8 cellular contexts compared by ENCODE assay signal in the genomic region with DNA sequence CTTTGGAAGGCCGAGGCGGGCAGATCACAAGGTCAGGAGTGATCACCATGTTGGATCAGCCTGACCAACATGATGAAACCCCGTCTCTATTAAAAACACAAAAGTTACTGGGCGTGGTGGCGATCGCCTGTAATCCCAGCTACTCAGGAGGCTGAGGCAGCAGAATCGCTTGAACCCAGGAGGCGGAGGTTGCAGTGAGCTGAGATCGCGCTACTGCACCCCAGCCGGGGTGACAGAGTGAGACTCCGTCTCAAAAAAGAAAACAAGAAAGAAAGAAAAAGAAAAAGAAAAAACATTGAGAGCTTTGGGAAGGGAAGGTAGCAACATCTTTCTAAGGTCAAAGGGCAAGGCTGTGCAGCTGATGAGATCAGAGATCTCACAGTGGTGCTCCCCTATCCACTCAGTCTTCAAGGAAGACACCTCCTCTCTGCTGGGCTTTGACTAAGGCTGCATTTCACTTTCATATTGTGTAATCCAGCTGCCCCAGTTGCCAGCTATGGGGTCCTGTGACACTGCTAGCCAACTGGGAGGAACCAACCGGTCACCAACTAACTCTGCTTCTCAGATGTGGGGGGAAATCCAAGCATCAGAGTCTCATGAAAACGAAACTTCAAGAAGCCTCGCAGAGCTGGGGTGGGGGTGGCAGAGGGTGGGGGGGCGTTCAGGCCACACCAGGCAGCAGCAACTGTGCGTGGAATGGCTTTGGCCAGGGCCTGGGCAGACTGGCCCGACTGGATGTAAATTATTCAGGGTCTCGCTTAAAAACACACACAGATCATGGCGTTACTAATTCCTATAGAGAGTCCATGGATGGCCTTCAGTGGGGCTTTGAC. TPM values are rescaled to one million over a fixed set of nuclear protein-coding genes. Genes with fewer than 3 reads are reported as not detected.
DNase-seq lines count a peak whose midpoint lies in the region; ATAC-seq and TF ChIP-seq lines count a peak whose summit lies in the region.

No MANE protein-coding gene starts in this region.

- H3K9ac ChIP-seq in BLaER1 treated with 17β-estradiol and CSF1 and Interleukin-3, amounts not matched to agents 10 nM and 100 nM = peak overlapping the region; percentile 78 to 91 (median 84); a peak in 21 of 22 replicates
- no peak overlapping the region for H3K9ac ChIP-seq in parathyroid adenoma

- H3K79me2 ChIP-seq in parathyroid adenoma = no peaks in the 10 kb centered on the region

- no peak overlapping the region for H2AFZ ChIP-seq in parathyroid adenoma

- TF ChIP-seq EP300 in esophagus muscularis mucosa (IDR thresholded peaks at IDR 0.05) = no peak

- peak; percentile 90 for DNase-seq in GM20000 (ENCODE audit: low spot score)
- peak; percentile 19 for DNase-seq in HT1080 (ENCODE audit: low read depth)
- DNase-seq in activated CD4-positive, alpha-beta memory T cell treated with anti-CD3 and anti-CD28 coated beads for 36 hours = peak; percentile 85
- peak; percentile 93 for DNase-seq in esophagus muscularis mucosa (ENCODE audit: extremely low spot score)
- DNase-seq in aorta = peak in 1 of 2 donors; percentile 77
- DNase-seq in NCI-H1092 treated with DMSO at 0.1 percent for 48 hours (lab: John Stamatoyannopoulos, UW) = no peak

- H3K9me3 Mint-ChIP-seq in activated CD4-positive, alpha-beta memory T cell treated with anti-CD3 and anti-CD28 coated beads for 36 hours = no peaks in the 10 kb centered on the region

- ATAC-seq in aorta (ENCODE audit: low FRiP score) = peak; percentile 74

- CTCF ChIA-PET in activated CD4-positive, alpha-beta memory T cell treated with anti-CD3 and anti-CD28 coated beads for 36 hours (lab: Charles Lee) = interaction anchor here (0.6 to 2.3 kb wide), 9 partner anchors 12 to 115 kb away, joined by 3 to 11 read pairs (median 4); partner anchors contain the start of genes ANKRD16 and FBH1

- 80% methylated on average over 20 of the region's 20 CpGs for WGBS in esophagus muscularis mucosa
- 69 to 77% methylated on average over 20 of the region's 20 CpGs for WGBS in aorta, 2 donors

- peak overlapping the region in 10 of 11 experiments; percentile 8 to 88 (median 82); a peak in 16 of 22 replicates for H3K27ac ChIP-seq in BLaER1 treated with 17β-estradiol and CSF1 and Interleukin-3, amounts not matched to agents 10 nM and 100 nM
- H3K27ac ChIP-seq in esophagus muscularis mucosa (replicated peaks in 1 of 4) (peak overlapping the region; percentile 88 to 91 (median 89)), parathyroid adenoma (peak overlapping the region; percentile 9), aorta (ENCODE audit: low read depth in 1 of 2, low read length in 2 of 2) (no peak overlapping the region)

- H3K4me2 ChIP-seq in BLaER1 treated with 17β-estradiol and CSF1 and Interleukin-3, amounts not matched to agents 10 nM and 100 nM = peak overlapping the region; percentile 85 to 99 (median 97)
- peak overlapping the region; percentile 91 for H3K4me2 ChIP-seq in parathyroid adenoma (ENCODE audit: low read length)

- no peaks in the 10 kb centered on the region for H3K36me3 ChIP-seq in BLaER1 treated with 17β-estradiol and CSF1 and Interleukin-3, amounts not matched to agents 10 nM and 100 nM
- H3K36me3 ChIP-seq in esophagus muscularis mucosa (no peaks in the 10 kb centered on the region), parathyroid adenoma (ENCODE audit: control insufficient read depth, insufficient read depth, low read length) (no peaks in the 10 kb centered on the region), aorta (ENCODE audit: control insufficient read depth in 1 of 2, insufficient read depth in 2 of 2, low read length in 1 of 2) (no peaks in the 10 kb centered on the region)

- no peaks in the 10 kb centered on the region for H4K20me1 ChIP-seq in BLaER1 treated with 17β-estradiol and CSF1 and Interleukin-3, amounts not matched to agents 10 nM and 100 nM

- H3K9me3 ChIP-seq in BLaER1 treated with 17β-estradiol and CSF1 and Interleukin-3, amounts not matched to agents 10 nM and 100 nM (replicated peaks in 1 of 11) = no peaks in the 10 kb centered on the region
- no peaks in the 10 kb centered on the region for H3K9me3 ChIP-seq in esophagus muscularis mucosa
- H3K9me3 ChIP-seq in parathyroid adenoma (ENCODE audit: control insufficient read depth, low read length) = no peaks in the 10 kb centered on the region
- no peaks in the 10 kb centered on the region for H3K9me3 ChIP-seq in aorta (ENCODE audit: control insufficient read depth, low read length)

- H3K4me1 Mint-ChIP-seq in activated CD4-positive, alpha-beta memory T cell treated with anti-CD3 and anti-CD28 coated beads for 36 hours (ENCODE audit: low read depth) = peaks cover 44% of the 10 kb centered on the region

- peak overlapping the region; percentile 81 to 99 (median 90) for H3K4me3 ChIP-seq in BLaER1 treated with 17β-estradiol and CSF1 and Interleukin-3, amounts not matched to agents 10 nM and 100 nM
- H3K4me3 ChIP-seq in esophagus muscularis mucosa = peak overlapping the region; percentile 79 to 89 (median 87)
- H3K4me3 ChIP-seq in parathyroid adenoma (ENCODE audit: low read depth, low read length) = peak overlapping the region; percentile 77
- peak overlapping the region in 1 of 2 donors; percentile 81 for H3K4me3 ChIP-seq in aorta (ENCODE audit: low read length in 2 of 2)

- no peaks in the 10 kb centered on the region for H3K36me3 Mint-ChIP-seq in activated CD4-positive, alpha-beta memory T cell treated with anti-CD3 and anti-CD28 coated beads for 36 hours

- intact Hi-C loops in activated CD4-positive, alpha-beta memory T cell treated with anti-CD3 and anti-CD28 coated beads for 36 hours (cut with micrococcal nuclease) = loop anchor here (1.0 to 10.0 kb wide), 10 partner anchors 27 to 681 kb away; partner anchors contain the start of genes FBH1 and GDI2
- intact Hi-C loops in esophagus muscularis mucosa (cut with DNase I) (no loop called here), aorta (cut with DNase I) (loop anchor here (2.0 to 10.0 kb wide), 2 partner anchors 29 to 81 kb away; partner anchors contain the start of gene FBH1 (in 1 of the 2))

- peaks cover 17 to 31% (median 25%) of the 10 kb centered on the region in 10 experiments; a peak in 19 of 20 replicates for H3K4me1 ChIP-seq in BLaER1 treated with 17β-estradiol and CSF1 and Interleukin-3, amounts not matched to agents 10 nM and 100 nM
- peaks cover 18 to 49% (median 26%) of the 10 kb centered on the region in 4 donors for H3K4me1 ChIP-seq in esophagus muscularis mucosa
- H3K4me1 ChIP-seq in parathyroid adenoma = no peaks in the 10 kb centered on the region
- H3K4me1 ChIP-seq in aorta (ENCODE audit: control insufficient read depth in 1 of 2, insufficient read depth in 2 of 2, low read length in 2 of 2) = peaks cover 0 to 4% of the 10 kb centered on the region in 2 donors

- H3K27me3 Mint-ChIP-seq in activated CD4-positive, alpha-beta memory T cell treated with anti-CD3 and anti-CD28 coated beads for 36 hours = no peaks in the 10 kb centered on the region

- peak overlapping the region; percentile 91 for H3K4me3 Mint-ChIP-seq in activated CD4-positive, alpha-beta memory T cell treated with anti-CD3 and anti-CD28 coated beads for 36 hours

- no peak for TF ChIP-seq POLR2A in esophagus muscularis mucosa (IDR thresholded peaks at IDR 0.05; ENCODE audit: low read depth)

- H3K27ac Mint-ChIP-seq in activated CD4-positive, alpha-beta memory T cell treated with anti-CD3 and anti-CD28 coated beads for 36 hours = peak overlapping the region; percentile 93

- peaks cover 0 to 20% (median 12%) of the 10 kb centered on the region in 11 experiments; a peak in 21 of 22 replicates for H3K27me3 ChIP-seq in BLaER1 treated with 17β-estradiol and CSF1 and Interleukin-3, amounts not matched to agents 10 nM and 100 nM
- H3K27me3 ChIP-seq in esophagus muscularis mucosa (no peaks in the 10 kb centered on the region), parathyroid adenoma (ENCODE audit: control insufficient read depth, insufficient read depth, low read length) (no peaks in the 10 kb centered on the region), aorta (ENCODE audit: control insufficient read depth in 1 of 2, insufficient read depth in 2 of 2, low read length in 1 of 2) (no peaks in the 10 kb centered on the region)

- POLR2A ChIA-PET in activated CD4-positive, alpha-beta memory T cell treated with anti-CD3 and anti-CD28 coated beads for 36 hours (lab: Charles Lee) = interaction anchor here (0.8 to 2.5 kb wide), 10 partner anchors 29 to 163 kb away, joined by 3 to 12 read pairs (median 4); partner anchors contain the start of genes ANKRD16, FBH1 and GDI2

- TF ChIP-seq CTCF in GM20000 (IDR thresholded peaks at IDR 0.05; ENCODE audit: extremely low read depth, missing control alignments) = no peak
- no peak for TF ChIP-seq CTCF in esophagus muscularis mucosa (IDR thresholded peaks at IDR 0.05)
- no peak for TF ChIP-seq CTCF in parathyroid adenoma (IDR thresholded peaks at IDR 0.05)

RNA-seq across cellular contexts. Expression of gene IL15RA, which starts 1.5 kb away (rescaled TPM):
- total RNA-seq in HT1080 (2014; rRNA removed; shearing (Covaris generic)) = 14.3 and 22.9 TPM in 2 replicates
- polyA plus RNA-seq in HT1080 (2015; cell fraction: cytosol; rRNA removed) = 12.8 and 13.7 TPM in 2 replicates
- 7.6 and 8.1 TPM in 2 replicates for polyA plus RNA-seq in HT1080 (2015; cell fraction: nucleus; rRNA removed)
- total RNA-seq in activated CD4-positive, alpha-beta memory T cell treated with anti-CD3 and anti-CD28 coated beads for 36 hours = 10 to 100 TPM; 20.1 to 20.2 TPM
- 10 to 100 TPM; 19.5 to 30.1 (median 24.2) TPM for total RNA-seq in esophagus muscularis mucosa
- total RNA-seq in aorta = 10 to 100 TPM; 19.0 to 21.2 TPM
- polyA plus RNA-seq in aorta = 10 to 100 TPM in 1 of 2 donors, 1 to 10 TPM in 1; 6.0 to 23.9 TPM

Comparison
In these comparisons a context has a peak if more than half of its experiments do, and no peak if none do; other contexts are left out.
1. H3K27ac ChIP-seq: peak in BLaER1 treated with 17β-estradiol and CSF1 and Interleukin-3, amounts not matched to agents 10 nM and 100 nM (10 of 11), esophagus muscularis mucosa (4 of 4) and parathyroid adenoma (single experiment); none in aorta (0 of 2).